ENCODE assay signal across 8 cellular contexts in genomic region chr1:114979278-114979891, GRCh38. TPM values are rescaled to one million over a fixed set of nuclear protein-coding genes. Genes with fewer than 3 reads are reported as not detected.
A peak's percentile ranks its signal among the peaks of the same experiment; 100 is the strongest.
DNase-seq lines count a peak whose midpoint lies in the region; ATAC-seq, FAIRE-seq and TF ChIP-seq lines count a peak whose summit lies in the region.

No MANE protein-coding gene starts in this region.

- TF ChIP-seq CTCF in 22Rv1 (IDR thresholded peaks at IDR 0.05) (peak; percentile 80), GM12873 (IDR thresholded peaks at IDR 0.05; ENCODE audit: insufficient read depth, low read depth, low read length, missing control alignments) (peak; percentile 67), bronchial epithelial cell (IDR thresholded peaks at IDR 0.05; ENCODE audit: insufficient read depth, low read length, severe bottlenecking) (peak; percentile 57)

- no peak for ATAC-seq in HG02852 (IDR thresholded peaks at IDR 0.05; ENCODE audit: unreplicated experiment)

- H3K27me3 ChIP-seq in bronchial epithelial cell (ENCODE audit: control insufficient read depth, insufficient read depth, low read length): no peaks in the 10 kb centered on the region

- no peak overlapping the region for H3K27ac ChIP-seq in 22Rv1

- no peaks in the 10 kb centered on the region for H3K36me3 ChIP-seq in bronchial epithelial cell (ENCODE audit: control insufficient read depth, insufficient read depth, low read length)

- peak; percentile 1 for DNase-seq in NCI-H146 treated with DMSO at 0.1 percent for 48 hours (lab: John Stamatoyannopoulos, UW; ENCODE audit: unreplicated experiment)
- peak; percentile 24 for DNase-seq in UCSD-AML1 (lab: John Stamatoyannopoulos, UW; ENCODE audit: unreplicated experiment)
- DNase-seq in bronchial epithelial cell (ENCODE audit: low read depth): peak; percentile 59
- DNase-seq in kidney tubule cell (ENCODE audit: low spot score): peak; percentile 67
- DNase-seq in stimulated activated CD4-positive, alpha-beta T cell treated with anti-CD3 and anti-CD28 coated beads, Interleukin-2, amount 100 ng/mL, for 48 hours: peak; percentile 66 to 70

- FAIRE-seq in bronchial epithelial cell (lab: Jason Lieb, UNC): no peak

- no peak overlapping the region for H3K4me3 ChIP-seq in bronchial epithelial cell (ENCODE audit: low read depth, low read length)

RNA-seq across cellular contexts. Expression of gene TSHB, which starts 50.2 kb away (rescaled TPM):
- not detected in 2 replicates for total RNA-seq in bronchial epithelial cell

Comparison
In these comparisons a context has a peak if more than half of its experiments do, and no peak if none do; other contexts are left out.
1. DNase-seq: peak in every context shown above with its lines; median percentile 68 in stimulated activated CD4-positive, alpha-beta T cell treated with anti-CD3 and anti-CD28 coated beads, Interleukin-2, amount 100 ng/mL, for 48 hours; 67 in kidney tubule cell; 59 in bronchial epithelial cell; 24 in UCSD-AML1; 1 in NCI-H146 treated with DMSO at 0.1 percent for 48 hours.